9 cellular contexts compared by ENCODE assay signal in the genomic region with DNA sequence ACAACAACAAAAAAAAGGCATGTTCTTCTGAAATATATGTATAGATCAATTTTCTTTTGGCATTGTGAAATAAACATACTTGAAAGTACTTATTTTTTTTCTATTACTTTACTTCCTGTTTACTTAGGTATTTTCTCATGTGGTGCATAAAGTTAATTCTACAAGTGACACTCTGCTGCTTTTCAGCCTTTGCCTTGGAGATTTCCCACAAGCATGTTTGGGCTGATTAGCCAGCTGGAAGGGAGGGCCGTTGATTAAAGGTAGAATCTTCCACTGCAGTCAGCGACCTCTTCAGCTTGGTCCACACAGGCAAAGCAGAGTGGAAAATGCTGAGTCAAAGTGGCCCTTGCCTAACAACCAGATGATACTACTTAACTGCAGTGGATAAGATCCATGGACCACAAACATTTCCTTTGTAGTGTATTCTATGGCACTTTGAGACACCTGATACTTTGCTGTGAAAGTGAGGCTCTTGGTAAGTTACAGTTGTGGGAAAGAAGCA.
A peak's percentile ranks its signal among the peaks of the same experiment; 100 is the strongest.
DNase-seq lines count a peak whose midpoint lies in the region; ATAC-seq and TF ChIP-seq lines count a peak whose summit lies in the region.
"Had no signal": no experiment of that assay in that cellular context is flagged by ENCODE, and none has a peak within 500 bp of the region (broad histone marks: within the 10 kb centered on the region; RNA-seq: fewer than 3 reads in every experiment).

No MANE protein-coding gene starts in this region.

- H3K4me3 ChIP-seq in testis, result no peak overlapping the region

- no peak overlapping the region for H2BK5ac ChIP-seq in H9 (ENCODE audit: insufficient read length, low read length)

- H3K27ac ChIP-seq in H9 (ENCODE audit: insufficient read length, low read depth, low read length) (peak overlapping the region; percentile 3), testis (no peak overlapping the region)
- H3K27ac ChIP-seq: VCaP had no signal

- DNase-seq in H9 (no peak), NCI-H187 treated with DMSO at 0.1 percent for 48 hours (lab: John Stamatoyannopoulos, UW) (peak; percentile 37), fibroblast of peridontal ligament (ENCODE audit: extremely low read depth) (peak; percentile 100), testis (peak; percentile 15), SW 1271 (lab: John Stamatoyannopoulos, UW) (no peak), amygdala (lab: John Stamatoyannopoulos, UW) (no peak)
- no peak for DNase-seq in activated CD8-positive, alpha-beta memory T cell treated with anti-CD3 and anti-CD28 coated beads, Interleukin-2, amount 50 U/mL, for 48 hours

- no peak overlapping the region for H3K18ac ChIP-seq in H9 (ENCODE audit: insufficient read length, low read depth, low read length)

- peaks cover 2 to 6% (median 2%) of the 10 kb centered on the region in 3 experiments; a peak in 5 of 7 replicates for H3K36me3 Mint-ChIP-seq in H9 (ENCODE audit: insufficient read depth in 1 of 3, low read depth in 3 of 3)

- ATAC-seq in GM18519 (IDR thresholded peaks at IDR 0.05; ENCODE audit: low FRiP score, unreplicated experiment), result peak; percentile 79

- H4K91ac ChIP-seq in H9 (ENCODE audit: insufficient read length, low read depth, low read length), result no peak overlapping the region

- no peak overlapping the region for H3K4ac ChIP-seq in H9 (ENCODE audit: low read depth, low read length)

- H3K4me1 Mint-ChIP-seq in H9, result peaks cover 29 to 33% of the 10 kb centered on the region in 2 experiments

- intact Hi-C loops in testis (cut with DNase I; ENCODE audit: low total_unique reads), result no loop called here

- no peak overlapping the region for H4K5ac ChIP-seq in H9 (ENCODE audit: insufficient read length, low read depth, low read length)

- no peaks in the 10 kb centered on the region for H4K20me1 ChIP-seq in H9 (ENCODE audit: control insufficient read depth, insufficient read depth, insufficient read length)

- no peaks in the 10 kb centered on the region for H3K27me3 Mint-ChIP-seq in H9 (ENCODE audit: low read depth)

- no peak overlapping the region for H4K8ac ChIP-seq in H9 (replicated peaks; ENCODE audit: insufficient read length, low read depth, low read length)

- no peak overlapping the region for H2BK12ac ChIP-seq in H9 (ENCODE audit: insufficient read length, low read depth, low read length)

- H2AFZ ChIP-seq in H9 (ENCODE audit: low read length), result no peak overlapping the region

- H3K79me2 ChIP-seq in H9 (ENCODE audit: insufficient read depth, low read length), result no peaks in the 10 kb centered on the region

- no peaks in the 10 kb centered on the region for H3K9me3 Mint-ChIP-seq in H9

- H3K23ac ChIP-seq in H9 (ENCODE audit: insufficient read length, low read depth, low read length), result no peak overlapping the region

- H3K9ac ChIP-seq in H9 (ENCODE audit: extremely low read depth, insufficient read length, low read length), result no peak overlapping the region

- peaks cover 11% of the 10 kb centered on the region for H3K4me1 ChIP-seq in H9 (ENCODE audit: insufficient read depth, low read length)
- H3K4me1 ChIP-seq in testis, result no peaks in the 10 kb centered on the region

- no CpG with 5 or more reads among the region's 2 CpGs for WGBS in H9 (ENCODE audit: extremely low coverage, insufficient read length, low lambda C conversion rate)
- 34 to 40% methylated on average over 2 of the region's 2 CpGs for WGBS in testis, 2 donors

- no peak overlapping the region for H3K4me2 ChIP-seq in H9 (ENCODE audit: insufficient read depth, insufficient read length, low read length)

- H3T11ph ChIP-seq in H9 (ENCODE audit: low read length), result no peak overlapping the region

- H3K36me3 ChIP-seq in testis (ENCODE audit: low read depth, missing control alignments), result no peaks in the 10 kb centered on the region

- H2AK5ac ChIP-seq in H9 (ENCODE audit: insufficient read length, low read length), result no peak overlapping the region

- H3K27me3 ChIP-seq in H9 (ENCODE audit: insufficient read depth, low read length) (no peaks in the 10 kb centered on the region), testis (no peaks in the 10 kb centered on the region)

- peak overlapping the region; percentile 38 to 48 (median 42); a peak in 4 of 7 replicates for H3K27ac Mint-ChIP-seq in H9

- no peak overlapping the region for H3K4me3 Mint-ChIP-seq in H9

- no peak overlapping the region for H2BK20ac ChIP-seq in H9 (ENCODE audit: low read depth, low read length, poor library complexity, severe bottlenecking)

- H3K56ac ChIP-seq in H9 (ENCODE audit: insufficient read length, low read depth, low read length), result no peak overlapping the region

- no peak overlapping the region for H2BK120ac ChIP-seq in H9 (ENCODE audit: low read depth, low read length, poor library complexity, severe bottlenecking)

- no peaks in the 10 kb centered on the region for H3K79me1 ChIP-seq in H9 (ENCODE audit: insufficient read depth, low read depth, low read length, poor library complexity, severe bottlenecking)

- H3K9me3 ChIP-seq in H9 (ENCODE audit: control insufficient read depth, low read depth, low read length), result no peaks in the 10 kb centered on the region
- H3K9me3 ChIP-seq in testis, result no peaks in the 10 kb centered on the region

- TF ChIP-seq CTCF in H9 (conservative IDR thresholded peaks at IDR 0.05) (no peak), testis (IDR thresholded peaks at IDR 0.05) (no peak)

- no peaks in the 10 kb centered on the region for H3K23me2 ChIP-seq in H9 (ENCODE audit: insufficient read length, low read depth, low read length, poor library complexity, severe bottlenecking)

- no peak overlapping the region for H3K14ac ChIP-seq in H9 (ENCODE audit: insufficient read depth, low read length)

- no peak overlapping the region for H2BK15ac ChIP-seq in H9 (ENCODE audit: low read depth, low read length)

- TF ChIP-seq POLR2A in testis (IDR thresholded peaks at IDR 0.05), result no peak

Comparison
In these comparisons a context has a peak if more than half of its experiments do, and no peak if none do; other contexts are left out.
1. DNase-seq: peak in NCI-H187 treated with DMSO at 0.1 percent for 48 hours (single experiment), fibroblast of peridontal ligament (single experiment) and testis (single experiment); none in H9 (single experiment), activated CD8-positive, alpha-beta memory T cell treated with anti-CD3 and anti-CD28 coated beads, Interleukin-2, amount 50 U/mL, for 48 hours (single experiment), SW 1271 (0 of 2) and amygdala (0 of 56).